ENCODE assay signal across 8 cellular contexts in the genomic region with DNA sequence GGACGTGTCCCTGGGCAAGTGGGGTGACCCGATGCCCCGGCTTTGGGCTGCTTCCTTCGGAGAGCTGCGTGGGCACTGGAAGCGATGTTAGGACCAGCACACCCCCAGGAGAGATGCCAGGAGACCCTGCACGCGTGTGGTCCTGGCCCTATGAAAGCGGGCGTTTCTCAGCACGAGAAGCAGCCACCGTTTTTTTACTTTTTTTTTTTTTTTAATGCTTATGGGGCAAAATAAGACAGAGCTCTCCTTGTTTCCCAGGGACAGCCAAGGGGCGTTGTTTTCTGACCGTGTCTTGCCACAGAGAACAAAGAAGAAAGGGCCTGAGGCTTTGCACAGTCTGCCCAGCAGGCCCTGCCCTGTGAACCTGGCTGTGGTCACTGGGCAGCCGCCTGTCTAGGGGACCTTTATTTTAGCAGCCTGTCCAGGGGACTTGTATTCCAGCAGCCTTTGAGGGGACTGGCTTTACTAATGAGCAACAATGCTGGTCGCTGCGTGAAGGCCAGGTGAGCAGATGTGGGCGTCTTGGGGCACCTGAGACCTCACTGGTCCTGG. TPM values are rescaled to one million over a fixed set of nuclear protein-coding genes. Genes with fewer than 3 reads are reported as not detected.
A peak's percentile ranks its signal among the peaks of the same experiment; 100 is the strongest.
DNase-seq lines count a peak whose midpoint lies in the region; ATAC-seq and TF ChIP-seq lines count a peak whose summit lies in the region.

No MANE protein-coding gene starts in this region.

- peak overlapping the region in 5 of 10 donors; percentile 35 to 80 (median 75) for H3K27ac Mint-ChIP-seq in naive thymus-derived CD8-positive, alpha-beta T cell

- peak overlapping the region; percentile 87 for H3K4me3 ChIP-seq in BLaER1
- H3K4me3 ChIP-seq in LNCaP clone FGC (ENCODE audit: low read depth, low read length): peak overlapping the region; percentile 98
- peak overlapping the region; percentile 75 for H3K4me3 ChIP-seq in colonic mucosa

- POLR2A ChIA-PET in naive thymus-derived CD8-positive, alpha-beta T cell (lab: Charles Lee): interaction anchor here (3.7 to 5.6 kb wide), 2 partner anchors 10 to 30 kb away, joined by 26 to 29 read pairs; a partner anchor contains a TSS

- H3K4me1 Mint-ChIP-seq in naive thymus-derived CD8-positive, alpha-beta T cell: peaks cover 7 to 23% (median 19%) of the 10 kb centered on the region in 4 donors

- H3K27me3 Mint-ChIP-seq in naive thymus-derived CD8-positive, alpha-beta T cell: no peaks in the 10 kb centered on the region

- peak overlapping the region; percentile 86 for H3K9ac ChIP-seq in BLaER1
- peak overlapping the region; percentile 78 to 86 for H3K9ac ChIP-seq in colonic mucosa (ENCODE audit: low read depth in 2 of 2, low read length in 2 of 2)

- no peaks in the 10 kb centered on the region for H3K36me3 Mint-ChIP-seq in naive thymus-derived CD8-positive, alpha-beta T cell

- intact Hi-C loops in colonic mucosa (cut with DNase I): no loop called here

- peak overlapping the region; percentile 98 for H3K4me2 ChIP-seq in BLaER1

- peaks cover 39% of the 10 kb centered on the region for H4K20me1 ChIP-seq in BLaER1

- no peak for ATAC-seq in naive thymus-derived CD8-positive, alpha-beta T cell
- no peak for ATAC-seq in GM21390 (IDR thresholded peaks at IDR 0.05; ENCODE audit: unreplicated experiment)
- no peak for ATAC-seq in HG02642 (IDR thresholded peaks at IDR 0.05; ENCODE audit: poor library complexity, unreplicated experiment)
- no peak for ATAC-seq in GM19455 (IDR thresholded peaks at IDR 0.05; ENCODE audit: unreplicated experiment)
- no peak for ATAC-seq in GM19467 (IDR thresholded peaks at IDR 0.05; ENCODE audit: unreplicated experiment)

- H3K9me3 ChIP-seq in BLaER1 (no peaks in the 10 kb centered on the region), colonic mucosa (no peaks in the 10 kb centered on the region)

- H3K4me3 Mint-ChIP-seq in naive thymus-derived CD8-positive, alpha-beta T cell: peak overlapping the region; percentile 73 to 90 (median 86)

- H3K27ac ChIP-seq in BLaER1 (peak overlapping the region; percentile 86), colonic mucosa (peak overlapping the region; percentile 48)

- no peak for TF ChIP-seq CTCF in LNCaP clone FGC (IDR thresholded peaks at IDR 0.05; ENCODE audit: control insufficient read depth, extremely low read depth, insufficient read depth)
- no peak for TF ChIP-seq CTCF in colonic mucosa (IDR thresholded peaks at IDR 0.05)

- no peaks in the 10 kb centered on the region for H3K27me3 ChIP-seq in BLaER1
- H3K27me3 ChIP-seq in colonic mucosa: no peaks in the 10 kb centered on the region

- H3K36me3 ChIP-seq in BLaER1 (peaks cover 51% of the 10 kb centered on the region), colonic mucosa (no peaks in the 10 kb centered on the region)

- DNase-seq in LNCaP clone FGC (ENCODE audit: low read depth) (no peak), colonic mucosa (no peak)
- no peak for DNase-seq in naive thymus-derived CD8-positive, alpha-beta T cell

- H3K4me1 ChIP-seq in BLaER1 (peaks cover 67% of the 10 kb centered on the region), colonic mucosa (peaks cover 35% of the 10 kb centered on the region)

- no peaks in the 10 kb centered on the region for H3K9me3 Mint-ChIP-seq in naive thymus-derived CD8-positive, alpha-beta T cell

RNA-seq across cellular contexts. Expression of a gene that starts 1.0 kb away (rescaled TPM):
- total RNA-seq in colonic mucosa: 100 to 1,000 TPM in 1 of 2 donors, 10 to 100 TPM in 1; 46.0 to 110 TPM
- total RNA-seq in naive thymus-derived CD8-positive, alpha-beta T cell: 1 to 10 TPM; 6.0 to 6.1 TPM
- 1 to 10 TPM; 2.3 to 4.4 (median 2.3) TPM for polyA plus RNA-seq in naive thymus-derived CD8-positive, alpha-beta T cell

RNA-seq across cellular contexts. Expression of a gene that starts 9.9 kb away (rescaled TPM):
- total RNA-seq in colonic mucosa: 100 to 1,000 TPM; 106 to 225 TPM
- 10 to 100 TPM; 23.8 to 25.9 TPM for total RNA-seq in naive thymus-derived CD8-positive, alpha-beta T cell
- 10 to 100 TPM; 48.0 to 60.2 (median 48.0) TPM for polyA plus RNA-seq in naive thymus-derived CD8-positive, alpha-beta T cell

RNA-seq across cellular contexts. Expression of a gene that starts 29.3 kb away (rescaled TPM):
- 100 to 1,000 TPM in 1 of 2 donors, 10 to 100 TPM in 1; 75.2 to 131 TPM for total RNA-seq in colonic mucosa
- 100 to 1,000 TPM; 151 to 154 TPM for total RNA-seq in naive thymus-derived CD8-positive, alpha-beta T cell
- 10 to 100 TPM; 15.4 to 31.1 (median 21.7) TPM for polyA plus RNA-seq in naive thymus-derived CD8-positive, alpha-beta T cell

RNA-seq across cellular contexts. Expression of a gene that starts 29.5 kb away (rescaled TPM):
- 10 to 100 TPM; 24.6 to 25.0 TPM for total RNA-seq in colonic mucosa
- total RNA-seq in naive thymus-derived CD8-positive, alpha-beta T cell: 10 to 100 TPM; 23.4 to 26.8 TPM
- polyA plus RNA-seq in naive thymus-derived CD8-positive, alpha-beta T cell: 10 to 100 TPM; 26.0 to 39.3 (median 32.9) TPM

RNA-seq across cellular contexts. Expression of a gene that starts 46.5 kb away (rescaled TPM):
- total RNA-seq in colonic mucosa: 10 to 100 TPM; 13.7 to 41.1 TPM
- total RNA-seq in naive thymus-derived CD8-positive, alpha-beta T cell: 10 to 100 TPM; 23.5 to 30.2 TPM
- polyA plus RNA-seq in naive thymus-derived CD8-positive, alpha-beta T cell: 10 to 100 TPM; 11.0 to 23.9 (median 11.1) TPM

Comparison
In these comparisons a context has a peak if more than half of its experiments do, and no peak if none do; other contexts are left out.
1. RNA of a gene that starts 1.0 kb away (total RNA-seq): 46.0 to 110 TPM in colonic mucosa; 6.0 to 6.1 TPM in naive thymus-derived CD8-positive, alpha-beta T cell; every median in the first group is over 4 times any median in the second.
2. Peak in every context shown above with its lines, with median percentiles within 50 percentile points of each other: H3K4me3 ChIP-seq.